5 cellular contexts compared by ENCODE assay signal in genomic region chr10:65265451-65265954, GRCh38.
"Had no signal": no experiment of that assay in that cellular context is flagged by ENCODE, and none has a peak within 500 bp of the region (broad histone marks: within the 10 kb centered on the region; RNA-seq: fewer than 3 reads in every experiment).

No MANE protein-coding gene starts in this region.

- H3K4me2 ChIP-seq: GM23338 had no signal

- H3K27ac Mint-ChIP-seq: GM23338, H9 had no signal

- H3K4me3 ChIP-seq: GM23338 had no signal

- DNase-seq: H9, HCEC 1CT, IMR-90, KBM-7 had no signal

- ATAC-seq: GM23338 had no signal

- H3K4me1 Mint-ChIP-seq: GM23338, H9 had no signal

- H2AFZ ChIP-seq: GM23338 had no signal

- H3K4me3 Mint-ChIP-seq: GM23338, H9 had no signal
